ENCODE assay signal across 20 cellular contexts in genomic region chr11:133742388-133742787, GRCh38.
DNase-seq lines count a peak whose midpoint lies in the region; TF ChIP-seq lines count a peak whose summit lies in the region.
"Had no signal": no experiment of that assay in that cellular context is flagged by ENCODE, and none has a peak within 500 bp of the region (broad histone marks: within the 10 kb centered on the region; RNA-seq: fewer than 3 reads in every experiment).

No MANE protein-coding gene starts in this region.

- no peak overlapping the region for H3K4me3 Mint-ChIP-seq in osteocyte (ENCODE audit: unreplicated experiment)
- H3K4me3 Mint-ChIP-seq: CD14-positive monocyte; CD4-positive, alpha-beta T cell; CD8-positive, alpha-beta memory T cell; HFFc6 had no signal

- TF ChIP-seq CTCF in WERI-Rb-1 (IDR thresholded peaks at IDR 0.05; ENCODE audit: low read depth, low read length), result no peak
- TF ChIP-seq CTCF in osteocyte (IDR thresholded peaks at IDR 0.05), result no peak

- no peaks in the 10 kb centered on the region for H3K27me3 ChIP-seq in WERI-Rb-1 (ENCODE audit: insufficient read depth, low read depth, severe bottlenecking)
- H3K27me3 ChIP-seq: BLaER1 treated with 17β-estradiol and CSF1 and Interleukin-3, amounts not matched to agents 10 nM and 100 nM had no signal

- peak; percentile 49 for DNase-seq in NCI-H82 (lab: John Stamatoyannopoulos, UW)
- no peak for DNase-seq in NCI-H82 treated with DMSO at 0.1 percent for 48 hours (lab: John Stamatoyannopoulos, UW; ENCODE audit: unreplicated experiment)
- peak; percentile 55 for DNase-seq in D341Med (ENCODE audit: low spot score)
- DNase-seq in WERI-Rb-1, result peak; percentile 57
- DNase-seq in osteocyte (ENCODE audit: extremely low spot score, unreplicated experiment), result peak; percentile 5
- no peak for DNase-seq in NCI-H774 (lab: John Stamatoyannopoulos, UW)
- DNase-seq in SW 1271 (lab: John Stamatoyannopoulos, UW), result no peak
- DNase-seq: ACHN; AML-193; BE2C; CD4-positive, alpha-beta T cell; CD8-positive, alpha-beta memory T cell; DMS153; DND-41; GOT3; HFFc6 had no signal

- H3K27ac ChIP-seq in WERI-Rb-1, result peak overlapping the region; percentile 61
- H3K27ac ChIP-seq: 22Rv1 had no signal

- H3K27ac Mint-ChIP-seq in osteocyte (ENCODE audit: unreplicated experiment), result no peak overlapping the region
- H3K27ac Mint-ChIP-seq: CD14-positive monocyte; CD4-positive, alpha-beta T cell; CD8-positive, alpha-beta memory T cell; HFFc6 had no signal

- peaks cover 11% of the 10 kb centered on the region for H3K9me3 Mint-ChIP-seq in osteocyte (ENCODE audit: unreplicated experiment)
- H3K9me3 Mint-ChIP-seq: CD4-positive, alpha-beta T cell had no signal

- peak overlapping the region; percentile 16 for H3K4me3 ChIP-seq in WERI-Rb-1 (ENCODE audit: low read depth, low read length)
- H3K4me3 ChIP-seq: BLaER1 treated with 17β-estradiol and CSF1 and Interleukin-3, amounts not matched to agents 10 nM and 100 nM; HAP-1 had no signal

- no peaks in the 10 kb centered on the region for H3K27me3 Mint-ChIP-seq in osteocyte (ENCODE audit: unreplicated experiment)

- H3K4me1 Mint-ChIP-seq in osteocyte (ENCODE audit: unreplicated experiment), result no peaks in the 10 kb centered on the region
- H3K4me1 Mint-ChIP-seq: CD14-positive monocyte; CD8-positive, alpha-beta memory T cell had no signal

- H3K36me3 ChIP-seq in WERI-Rb-1, result no peaks in the 10 kb centered on the region
- H3K36me3 ChIP-seq: BE2C; BLaER1 treated with 17β-estradiol and CSF1 and Interleukin-3, amounts not matched to agents 10 nM and 100 nM; HAP-1 had no signal

- no peaks in the 10 kb centered on the region for H3K36me3 Mint-ChIP-seq in osteocyte (ENCODE audit: unreplicated experiment)
- H3K36me3 Mint-ChIP-seq: CD14-positive monocyte; CD8-positive, alpha-beta memory T cell had no signal

- H3K9me3 ChIP-seq in WERI-Rb-1 (ENCODE audit: severe bottlenecking), result no peaks in the 10 kb centered on the region
- H3K9me3 ChIP-seq: BE2C, HAP-1 had no signal

Comparison
In these comparisons a context has a peak if more than half of its experiments do, and no peak if none do; other contexts are left out.
1. DNase-seq: peak in NCI-H82 (single experiment), D341Med (single experiment), WERI-Rb-1 (single experiment) and osteocyte (single experiment); none in NCI-H82 treated with DMSO at 0.1 percent for 48 hours (single experiment), NCI-H774 (single experiment) and SW 1271 (0 of 2).